In genomic region chr3:42752961-42753360, GRCh38 we compare ENCODE assay signal across 19 cellular contexts. TPM values are rescaled to one million over a fixed set of nuclear protein-coding genes. Genes with fewer than 3 reads are reported as not detected.
DNase-seq lines count a peak whose midpoint lies in the region; FAIRE-seq and TF ChIP-seq lines count a peak whose summit lies in the region.
"Had no signal": no experiment of that assay in that cellular context is flagged by ENCODE, and none has a peak within 500 bp of the region (broad histone marks: within the 10 kb centered on the region; RNA-seq: fewer than 3 reads in every experiment).

No MANE protein-coding gene starts in this region.

- H3K36me3 Mint-ChIP-seq in activated CD4-positive, alpha-beta memory T cell treated with anti-CD3 and anti-CD28 coated beads, Interleukin-2, amount 10 ng/mL, durations not matched to agents 7 days and 5 days (ENCODE audit: low read depth): no peaks in the 10 kb centered on the region
- no peaks in the 10 kb centered on the region for H3K36me3 Mint-ChIP-seq in activated CD4-positive, alpha-beta memory T cell treated with anti-CD3 and anti-CD28 coated beads for 36 hours

- FAIRE-seq in D721Med (lab: Jason Lieb, UNC): peak; percentile 53
- FAIRE-seq: GM12878, GM18507, H54 had no signal

- peak; percentile 5 for DNase-seq in activated CD4-positive, alpha-beta memory T cell treated with anti-CD3 and anti-CD28 coated beads, Interleukin-2, amount 10 ng/mL, durations not matched to agents 7 days and 5 days
- no peak for DNase-seq in activated CD4-positive, alpha-beta memory T cell treated with anti-CD3 and anti-CD28 coated beads for 36 hours
- DNase-seq in D721Med (ENCODE audit: insufficient read length, low spot score) (peak; percentile 63), coronary artery (ENCODE audit: low spot score) (peak; percentile 12), mesendoderm (peak; percentile 61), NCI-H2196 treated with DMSO at 0.1 percent for 48 hours (lab: John Stamatoyannopoulos, UW; ENCODE audit: unreplicated experiment) (no peak), T-helper 2 cell (no peak), GM10266 (ENCODE audit: extremely low spot score) (no peak)
- DNase-seq: 8988T; AML-193; Caco-2; CD8-positive, alpha-beta memory T cell; DMS 273 treated with DMSO at 0.1 percent for 48 hours; GM23248 had no signal

- H3K4me1 ChIP-seq in mesendoderm (ENCODE audit: control insufficient read depth, low read depth, low read length): no peaks in the 10 kb centered on the region

- no peak overlapping the region for H3K23ac ChIP-seq in mesendoderm (ENCODE audit: low read length)

- H4K5ac ChIP-seq in mesendoderm (ENCODE audit: low read length): no peak overlapping the region

- no peaks in the 10 kb centered on the region for H3K79me2 ChIP-seq in mesendoderm (ENCODE audit: control insufficient read depth, insufficient read depth, low read length)

- H3K27ac ChIP-seq in coronary artery (no peak overlapping the region), mesendoderm (ENCODE audit: low read depth, low read length) (no peak overlapping the region)
- H3K27ac ChIP-seq: BLaER1, GM23248 had no signal

- intact Hi-C loops in activated CD4-positive, alpha-beta memory T cell treated with anti-CD3 and anti-CD28 coated beads for 36 hours (cut with micrococcal nuclease): no loop called here

- no peaks in the 10 kb centered on the region for H3K27me3 Mint-ChIP-seq in activated CD4-positive, alpha-beta memory T cell treated with anti-CD3 and anti-CD28 coated beads, Interleukin-2, amount 10 ng/mL, durations not matched to agents 7 days and 5 days
- H3K27me3 Mint-ChIP-seq in activated CD4-positive, alpha-beta memory T cell treated with anti-CD3 and anti-CD28 coated beads for 36 hours: no peaks in the 10 kb centered on the region
- H3K27me3 Mint-ChIP-seq: CD8-positive, alpha-beta memory T cell had no signal

- no CpG with 5 or more reads among the region's 4 CpGs for WGBS in mesendoderm (ENCODE audit: extremely low coverage, insufficient coverage, low lambda C conversion rate)

- no peak overlapping the region for H3K27ac Mint-ChIP-seq in activated CD4-positive, alpha-beta memory T cell treated with anti-CD3 and anti-CD28 coated beads, Interleukin-2, amount 10 ng/mL, durations not matched to agents 7 days and 5 days
- H3K27ac Mint-ChIP-seq in activated CD4-positive, alpha-beta memory T cell treated with anti-CD3 and anti-CD28 coated beads for 36 hours: no peak overlapping the region

- H2BK120ac ChIP-seq in mesendoderm (ENCODE audit: low read depth, low read length): no peak overlapping the region

- H3K9me3 Mint-ChIP-seq in activated CD4-positive, alpha-beta memory T cell treated with anti-CD3 and anti-CD28 coated beads, Interleukin-2, amount 10 ng/mL, durations not matched to agents 7 days and 5 days: no peaks in the 10 kb centered on the region
- H3K9me3 Mint-ChIP-seq in activated CD4-positive, alpha-beta memory T cell treated with anti-CD3 and anti-CD28 coated beads for 36 hours: no peaks in the 10 kb centered on the region
- H3K9me3 Mint-ChIP-seq: CD8-positive, alpha-beta memory T cell had no signal

- no peak overlapping the region for H3K4me2 ChIP-seq in mesendoderm (ENCODE audit: low read length)
- H3K4me2 ChIP-seq: BLaER1 had no signal

- no peak overlapping the region for H2AK5ac ChIP-seq in mesendoderm (ENCODE audit: low read length)

- H3K56ac ChIP-seq in mesendoderm (ENCODE audit: low read length): no peak overlapping the region

- H3K4me3 Mint-ChIP-seq in activated CD4-positive, alpha-beta memory T cell treated with anti-CD3 and anti-CD28 coated beads, Interleukin-2, amount 10 ng/mL, durations not matched to agents 7 days and 5 days: no peak overlapping the region
- no peak overlapping the region for H3K4me3 Mint-ChIP-seq in activated CD4-positive, alpha-beta memory T cell treated with anti-CD3 and anti-CD28 coated beads for 36 hours
- H3K4me3 Mint-ChIP-seq: CD8-positive, alpha-beta memory T cell had no signal

- H2BK5ac ChIP-seq in mesendoderm (ENCODE audit: low read length): no peak overlapping the region

- TF ChIP-seq CTCF in D721Med (IDR thresholded peaks at IDR 0.05; ENCODE audit: insufficient read depth, missing control alignments) (no peak), coronary artery (IDR thresholded peaks at IDR 0.05) (no peak), GM10266 (IDR thresholded peaks at IDR 0.05; ENCODE audit: control insufficient read depth, insufficient read depth, low read depth, missing control alignments) (no peak)

- H3K36me3 ChIP-seq in mesendoderm (ENCODE audit: control insufficient read depth, insufficient read depth, low read length): no peaks in the 10 kb centered on the region
- H3K36me3 ChIP-seq: BLaER1 had no signal

- no peaks in the 10 kb centered on the region for H3K79me1 ChIP-seq in mesendoderm (ENCODE audit: low read length)

- H3K18ac ChIP-seq in mesendoderm (ENCODE audit: low read length): no peak overlapping the region

- no peak overlapping the region for H4K8ac ChIP-seq in mesendoderm (ENCODE audit: low read depth, low read length)

- CTCF ChIA-PET in activated CD4-positive, alpha-beta memory T cell treated with anti-CD3 and anti-CD28 coated beads, Interleukin-2, amount 10 ng/mL, durations not matched to agents 7 days and 5 days (lab: Charles Lee): interaction anchor here (1.0 to 6.0 kb wide), 2 partner anchors 8 to 27 kb away, joined by 4 to 57 read pairs; no protein-coding TSS in a partner anchor
- CTCF ChIA-PET in activated CD4-positive, alpha-beta memory T cell treated with anti-CD3 and anti-CD28 coated beads for 36 hours (lab: Charles Lee): interaction anchor here (5.1 kb wide), 1 partner anchor 8 kb away, joined by 31 read pairs; no protein-coding TSS in a partner anchor

- H3K27me3 ChIP-seq in mesendoderm (ENCODE audit: insufficient read depth, low read length, poor library complexity): no peaks in the 10 kb centered on the region
- H3K27me3 ChIP-seq: BLaER1 had no signal

- POLR2A ChIA-PET in activated CD4-positive, alpha-beta memory T cell treated with anti-CD3 and anti-CD28 coated beads, Interleukin-2, amount 10 ng/mL, durations not matched to agents 7 days and 5 days (lab: Charles Lee): no interaction called here
- POLR2A ChIA-PET in activated CD4-positive, alpha-beta memory T cell treated with anti-CD3 and anti-CD28 coated beads for 36 hours (lab: Charles Lee): no interaction called here

- no peak overlapping the region for H3K9ac ChIP-seq in mesendoderm (ENCODE audit: low read length)
- H3K9ac ChIP-seq: BLaER1, GM23248 had no signal

- H3K4me3 ChIP-seq in coronary artery (no peak overlapping the region), mesendoderm (ENCODE audit: low read length) (no peak overlapping the region)
- H3K4me3 ChIP-seq: BLaER1, GM12878, GM23248 had no signal

- H3K4ac ChIP-seq in mesendoderm (ENCODE audit: low read depth, low read length): no peak overlapping the region

- peaks cover 32% of the 10 kb centered on the region for H3K4me1 Mint-ChIP-seq in activated CD4-positive, alpha-beta memory T cell treated with anti-CD3 and anti-CD28 coated beads, Interleukin-2, amount 10 ng/mL, durations not matched to agents 7 days and 5 days
- H3K4me1 Mint-ChIP-seq in activated CD4-positive, alpha-beta memory T cell treated with anti-CD3 and anti-CD28 coated beads for 36 hours (ENCODE audit: low read depth): peaks cover 12% of the 10 kb centered on the region

- H2BK15ac ChIP-seq in mesendoderm (replicated peaks; ENCODE audit: low read depth): no peak overlapping the region

RNA-seq across cellular contexts. Expression of gene CCDC13, which starts 20.1 kb away (rescaled TPM):
- under 1 TPM; 0.63 to 0.83 TPM for total RNA-seq in activated CD4-positive, alpha-beta memory T cell treated with anti-CD3 and anti-CD28 coated beads, Interleukin-2, amount 10 ng/mL, durations not matched to agents 7 days and 5 days
- under 1 TPM in 1 of 2 experiments, not detected in 1; 0.76 TPM for total RNA-seq in activated CD4-positive, alpha-beta memory T cell treated with anti-CD3 and anti-CD28 coated beads for 36 hours
- 0.20 TPM for polyA plus RNA-seq in mesendoderm (2013, experiment 1 of 2)
- polyA plus RNA-seq in mesendoderm (2013, experiment 2 of 2): 0.20 TPM

RNA-seq across cellular contexts. Expression of gene HHATL, which starts 50.4 kb away (rescaled TPM):
- total RNA-seq in activated CD4-positive, alpha-beta memory T cell treated with anti-CD3 and anti-CD28 coated beads, Interleukin-2, amount 10 ng/mL, durations not matched to agents 7 days and 5 days: under 1 TPM in 1 of 2 experiments, not detected in 1; 0.25 TPM
- total RNA-seq in activated CD4-positive, alpha-beta memory T cell treated with anti-CD3 and anti-CD28 coated beads for 36 hours: not detected
- polyA plus RNA-seq in mesendoderm (2013, experiment 1 of 2): not detected
- not detected for polyA plus RNA-seq in mesendoderm (2013, experiment 2 of 2)
- total RNA-seq: Caco-2; CD8-positive, alpha-beta memory T cell; Daoy; GM12878; GM23248 had no signal
- polyA plus RNA-seq: CD8-positive, alpha-beta memory T cell; GM12878; GM23248 had no signal

RNA-seq across cellular contexts. Expression of gene HIGD1A, which starts 51.3 kb away (rescaled TPM):
- 10 to 100 TPM; 56.9 to 61.2 TPM for total RNA-seq in activated CD4-positive, alpha-beta memory T cell treated with anti-CD3 and anti-CD28 coated beads, Interleukin-2, amount 10 ng/mL, durations not matched to agents 7 days and 5 days
- total RNA-seq in activated CD4-positive, alpha-beta memory T cell treated with anti-CD3 and anti-CD28 coated beads for 36 hours: 10 to 100 TPM; 63.7 to 68.4 TPM
- polyA plus RNA-seq in mesendoderm (2013, experiment 1 of 2): 244 TPM
- 237 TPM for polyA plus RNA-seq in mesendoderm (2013, experiment 2 of 2)

RNA-seq across cellular contexts. Expression of gene ACKR2, which starts 56.3 kb away (rescaled TPM):
- total RNA-seq in activated CD4-positive, alpha-beta memory T cell treated with anti-CD3 and anti-CD28 coated beads, Interleukin-2, amount 10 ng/mL, durations not matched to agents 7 days and 5 days: 1 to 10 TPM; 2.0 to 2.3 TPM
- under 1 TPM; 0.44 to 0.74 TPM for total RNA-seq in activated CD4-positive, alpha-beta memory T cell treated with anti-CD3 and anti-CD28 coated beads for 36 hours
- polyA plus RNA-seq in mesendoderm (2013, experiment 1 of 2): 0.27 TPM
- polyA plus RNA-seq in mesendoderm (2013, experiment 2 of 2): 0.27 TPM
- polyA plus RNA-seq: CD8-positive, alpha-beta memory T cell had no signal

Comparison
In these comparisons a context has a peak if more than half of its experiments do, and no peak if none do; other contexts are left out.
1. DNase-seq: peak in activated CD4-positive, alpha-beta memory T cell treated with anti-CD3 and anti-CD28 coated beads, Interleukin-2, amount 10 ng/mL, durations not matched to agents 7 days and 5 days (single experiment), D721Med (single experiment), coronary artery (single experiment) and mesendoderm (single experiment); none in activated CD4-positive, alpha-beta memory T cell treated with anti-CD3 and anti-CD28 coated beads for 36 hours (single experiment), NCI-H2196 treated with DMSO at 0.1 percent for 48 hours (single experiment), T-helper 2 cell (0 of 5) and GM10266 (single experiment).